In genomic region chr11:46686886-46687810, GRCh38 we compare ENCODE assay signal across 2 cellular contexts.
TF ChIP-seq lines count a peak whose summit lies in the region.

No MANE protein-coding gene starts in this region.

TF ChIP-seq in HepG2, 621 proteins besides CTCF, POLR2A, EP300 and RAD21:
- TF ChIP-seq ATF3 (CRISPR knock-in tag; IDR thresholded peaks at IDR 0.05), result no peak

TF ChIP-seq in GM12878, 131 proteins besides CTCF, POLR2A, EP300 and RAD21:
- TF ChIP-seq NFYA (IDR thresholded peaks at IDR 0.05; ENCODE audit: borderline replicate concordance, low read depth, low read length), result no peak
- no peak for TF ChIP-seq RAD51 (IDR thresholded peaks at IDR 0.05)
- no peak for TF ChIP-seq KLF5 (IDR thresholded peaks at IDR 0.05; ENCODE audit: partially characterized antibody)
- no peak for TF ChIP-seq SMAD1 (IDR thresholded peaks at IDR 0.05; ENCODE audit: low read depth, partially characterized antibody)
- no peak for TF ChIP-seq SUPT20H (IDR thresholded peaks at IDR 0.05; ENCODE audit: borderline replicate concordance, control insufficient read depth, low read depth, low read length)
- TF ChIP-seq CEBPZ (IDR thresholded peaks at IDR 0.05; ENCODE audit: low read depth, low read length), result no peak
- TF ChIP-seq RFX5 (IDR thresholded peaks at IDR 0.05; ENCODE audit: low read depth, low read length), result no peak
- TF ChIP-seq MEF2A (IDR thresholded peaks at IDR 0.05; ENCODE audit: insufficient read depth, low read depth, low read length), result no peak
- TF ChIP-seq RELA (IDR thresholded peaks at IDR 0.05; ENCODE audit: borderline replicate concordance, partially characterized antibody), result no peak
- no peak for TF ChIP-seq BHLHE40 (IDR thresholded peaks at IDR 0.05; ENCODE audit: borderline replicate concordance in 1 of 2, low read depth in 2 of 2, low read length in 1 of 2)
- no peak for TF ChIP-seq ZNF207 (IDR thresholded peaks at IDR 0.05; ENCODE audit: borderline replicate concordance)
- TF ChIP-seq CBX3 (IDR thresholded peaks at IDR 0.05; ENCODE audit: borderline replicate concordance, low read depth), result no peak
- TF ChIP-seq IRF5 (IDR thresholded peaks at IDR 0.05; ENCODE audit: borderline replicate concordance), result no peak
